Comparison of ENCODE assay signal across 1 cellular context in the genomic region with DNA sequence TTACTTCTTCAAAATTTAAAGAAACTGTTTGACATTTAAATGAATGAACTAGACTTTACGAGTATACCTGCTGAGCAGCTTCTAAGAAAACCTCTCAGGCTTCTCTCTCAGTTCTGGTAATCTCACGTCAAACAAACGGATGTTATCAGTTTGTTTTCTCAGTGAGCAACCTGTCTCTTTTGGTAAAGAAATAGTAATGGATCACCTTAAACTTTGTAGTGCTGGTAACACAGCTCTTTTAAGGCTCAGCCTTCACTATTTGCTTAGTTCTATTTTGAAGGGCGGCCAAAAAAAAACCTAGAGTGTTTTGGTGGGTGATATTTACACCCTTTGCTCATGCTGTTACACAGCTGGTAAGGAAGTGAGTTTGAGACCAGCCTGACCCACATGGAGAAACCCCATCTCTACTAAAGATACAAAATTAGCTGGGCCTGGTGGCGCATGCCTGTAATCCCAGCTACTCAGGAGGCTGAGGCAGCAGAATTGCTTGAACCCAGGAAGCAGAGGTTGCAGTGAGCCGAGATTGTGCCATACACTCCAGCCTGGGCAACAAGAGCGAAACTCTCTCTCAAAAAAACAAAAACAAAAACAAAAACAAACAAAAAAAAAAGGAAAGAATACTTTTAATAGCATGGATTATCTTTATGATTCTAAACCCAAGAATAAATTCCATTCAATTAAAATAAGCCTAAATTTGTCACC.
TF ChIP-seq lines count a peak whose summit lies in the region.

No MANE protein-coding gene starts in this region.

TF ChIP-seq in IMR-90, 13 proteins besides CTCF, POLR2A, EP300 and RAD21:
- TF ChIP-seq CEBPB (IDR thresholded peaks at IDR 0.05; ENCODE audit: low read depth, low read length) (no peak), MAZ (IDR thresholded peaks at IDR 0.05; ENCODE audit: borderline replicate concordance, low read depth, low read length) (no peak), RCOR1 (IDR thresholded peaks at IDR 0.05; ENCODE audit: insufficient replicate concordance, low read length) (no peak), CHD1 (IDR thresholded peaks at IDR 0.05; ENCODE audit: low read depth, low read length) (no peak), NFE2L2 (IDR thresholded peaks at IDR 0.05; ENCODE audit: low read depth, low read length) (no peak), FOS (IDR thresholded peaks at IDR 0.05; ENCODE audit: low read depth, low read length) (no peak), BHLHE40 (IDR thresholded peaks at IDR 0.05; ENCODE audit: low read depth, low read length) (no peak), RFX5 (IDR thresholded peaks at IDR 0.05; ENCODE audit: low read depth, low read length) (no peak), USF2 (IDR thresholded peaks at IDR 0.05; ENCODE audit: low read depth, low read length) (no peak), SMC3 (IDR thresholded peaks at IDR 0.05; ENCODE audit: low read depth, low read length) (no peak)
- TF ChIP-seq, protein P1, sequence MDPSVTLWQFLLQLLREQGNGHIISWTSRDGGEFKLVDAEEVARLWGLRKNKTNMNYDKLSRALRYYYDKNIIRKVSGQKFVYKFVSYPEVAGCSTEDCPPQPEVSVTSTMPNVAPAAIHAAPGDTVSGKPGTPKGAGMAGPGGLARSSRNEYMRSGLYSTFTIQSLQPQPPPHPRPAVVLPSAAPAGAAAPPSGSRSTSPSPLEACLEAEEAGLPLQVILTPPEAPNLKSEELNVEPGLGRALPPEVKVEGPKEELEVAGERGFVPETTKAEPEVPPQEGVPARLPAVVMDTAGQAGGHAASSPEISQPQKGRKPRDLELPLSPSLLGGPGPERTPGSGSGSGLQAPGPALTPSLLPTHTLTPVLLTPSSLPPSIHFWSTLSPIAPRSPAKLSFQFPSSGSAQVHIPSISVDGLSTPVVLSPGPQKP (IDR thresholded peaks at IDR 0.05; ENCODE audit: borderline replicate concordance, low read depth, low read length): no peak
